1 cellular context compared by ENCODE assay signal in genomic region chr6:80029442-80029841, GRCh38.
TF ChIP-seq lines count a peak whose summit lies in the region.

No MANE protein-coding gene starts in this region.

TF ChIP-seq in HepG2, 621 proteins besides CTCF, POLR2A, EP300 and RAD21 (continued from another document):
- no peak for TF ChIP-seq ZNF513 (CRISPR knock-in tag; conservative IDR thresholded peaks at IDR 0.05)
- TF ChIP-seq TP53 (CRISPR knock-in tag; conservative IDR thresholded peaks at IDR 0.05): no peak
- no peak for TF ChIP-seq ZNF292 (CRISPR knock-in tag; IDR thresholded peaks at IDR 0.05; ENCODE audit: borderline replicate concordance, low read depth)
- no peak for TF ChIP-seq MZF1 (CRISPR knock-in tag; IDR thresholded peaks at IDR 0.05; ENCODE audit: borderline replicate concordance)
- no peak for TF ChIP-seq STAG1 (CRISPR knock-in tag; IDR thresholded peaks at IDR 0.05)
- no peak for TF ChIP-seq ZFYVE20 (CRISPR knock-in tag; IDR thresholded peaks at IDR 0.05; ENCODE audit: borderline replicate concordance, low read depth)
- TF ChIP-seq TARDBP (CRISPR knock-in tag; IDR thresholded peaks at IDR 0.05): no peak
- no peak for TF ChIP-seq HDAC1 (CRISPR knock-in tag; IDR thresholded peaks at IDR 0.05)
- TF ChIP-seq ZNF782 (CRISPR knock-in tag; IDR thresholded peaks at IDR 0.05; ENCODE audit: borderline replicate concordance): no peak
- no peak for TF ChIP-seq TRIM22 (IDR thresholded peaks at IDR 0.05)
- TF ChIP-seq HNF4G (IDR thresholded peaks at IDR 0.05; ENCODE audit: borderline replicate concordance, low read depth, low read length): no peak
- TF ChIP-seq HNF4G (CRISPR knock-in tag; IDR thresholded peaks at IDR 0.05; ENCODE audit: borderline replicate concordance, low read depth): no peak
- no peak for TF ChIP-seq ZNF678 (CRISPR knock-in tag; IDR thresholded peaks at IDR 0.05)
- no peak for TF ChIP-seq RXRA (CRISPR knock-in tag; IDR thresholded peaks at IDR 0.05)
- no peak for TF ChIP-seq XBP1 (CRISPR knock-in tag; IDR thresholded peaks at IDR 0.05)
- TF ChIP-seq PRDM10 (CRISPR knock-in tag; IDR thresholded peaks at IDR 0.05; ENCODE audit: low read depth): no peak
